Comparison of ENCODE assay signal across 8 cellular contexts in the genomic region with DNA sequence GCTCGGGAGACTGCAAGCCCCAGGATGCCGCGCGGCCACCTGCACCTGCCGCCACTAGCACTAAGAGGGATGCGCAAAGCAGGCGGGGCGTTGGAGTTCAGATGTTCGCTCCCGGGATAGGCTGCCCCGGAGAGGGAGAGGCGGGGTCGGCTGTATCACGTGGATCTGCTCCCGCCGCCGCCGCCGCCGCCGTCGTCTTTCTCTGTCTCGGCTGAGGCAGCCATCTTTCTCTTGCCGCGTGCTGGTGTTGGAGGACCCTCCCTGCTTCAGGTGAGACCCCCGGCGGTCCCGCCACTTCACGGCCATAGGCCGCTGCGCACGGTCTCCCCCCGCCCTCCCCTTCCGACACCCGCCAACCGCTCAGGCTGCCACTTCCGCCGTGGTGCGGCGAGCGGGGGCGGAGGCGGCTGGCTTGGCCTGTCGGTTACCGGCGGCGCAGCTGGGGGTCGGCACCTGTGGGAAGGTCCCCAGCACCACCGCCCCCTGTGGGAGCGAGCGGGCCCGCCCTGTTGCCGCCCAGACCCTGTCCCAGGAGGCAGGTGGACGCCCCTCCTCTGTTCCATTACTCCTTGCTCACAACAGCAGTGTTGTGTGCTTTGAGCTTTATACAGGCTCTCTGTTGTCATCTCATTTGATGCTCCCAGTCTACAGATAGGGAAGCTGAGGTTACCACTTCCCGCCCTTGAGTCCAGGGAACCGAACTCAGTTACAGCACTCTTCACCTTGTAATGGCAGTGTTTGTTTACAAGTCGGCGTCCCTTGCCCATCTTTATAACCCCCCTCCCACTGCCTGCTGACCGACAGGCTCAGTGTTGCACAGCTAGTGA. TPM values are rescaled to one million over a fixed set of nuclear protein-coding genes. Genes with fewer than 3 reads are reported as not detected.
DNase-seq lines count a peak whose midpoint lies in the region; ATAC-seq and TF ChIP-seq lines count a peak whose summit lies in the region.

Gene BTF3L4 (plus strand): TSS at position 186 of the 827 bp plus-strand sequence. CDS start 3,553 bp downstream, outside the sequence.

- H3K4me3 ChIP-seq in gastrocnemius medialis = peak within 1 kb of the TSS; percentile 75 to 87 (median 86)

- peak; percentile 89 for DNase-seq in A172 (ENCODE audit: low spot score)
- peak; percentile 94 for DNase-seq in NCI-H2171 (lab: John Stamatoyannopoulos, UW)
- DNase-seq in UCSD-AML1 (lab: John Stamatoyannopoulos, UW; ENCODE audit: unreplicated experiment) = peak; percentile 92
- peak; percentile 87 for DNase-seq in iPS DF 19.7 (ENCODE audit: low read depth, low spot score)
- peak; percentile 96 to 97 for DNase-seq in gastrocnemius medialis

- H3K36me3 ChIP-seq in gastrocnemius medialis = peaks cover 0 to 26% of the 10 kb centered on the region in 2 donors

- H3K27me3 Mint-ChIP-seq in brain = peaks cover 21% of the 10 kb centered on the region

- H3K4me1 ChIP-seq in gastrocnemius medialis = peaks cover 38 to 39% of the 10 kb centered on the region in 2 donors

- peak within 1 kb of the TSS; percentile 98 to 99 (median 99) for H3K27ac Mint-ChIP-seq in brain

- ATAC-seq in GM18861 (IDR thresholded peaks at IDR 0.05; ENCODE audit: unreplicated experiment) (peak; percentile 67), HG03095 (IDR thresholded peaks at IDR 0.05; ENCODE audit: unreplicated experiment) (peak; percentile 69), gastrocnemius medialis (peak; percentile 89 to 90)

- H3K36me3 Mint-ChIP-seq in brain = peaks cover 37% of the 10 kb centered on the region

- in situ Hi-C loops in gastrocnemius medialis (cut with MboI; ENCODE audit: low sequenced_read_pairs in 4 of 4) = no loop called here

- intact Hi-C loops in gastrocnemius medialis (cut with DNase I; ENCODE audit: low total_unique reads) = loop anchor here (2.0 to 5.0 kb wide), 3 partner anchors 86 to 1891 kb away; partner anchors contain the start of genes IFT25, LRRC42, NRDC and ZFYVE9

- peak within 1 kb of the TSS; percentile 92 to 98 (median 96) for H3K27ac ChIP-seq in gastrocnemius medialis

- TF ChIP-seq POLR2A in gastrocnemius medialis (IDR thresholded peaks at IDR 0.05) = peak; percentile 85 to 86

- H3K4me1 Mint-ChIP-seq in brain = peaks cover 56% of the 10 kb centered on the region

- H3K4me3 Mint-ChIP-seq in brain = peak within 1 kb of the TSS; percentile 96 to 100 (median 99)

- peaks cover 0 to 2% (median 0%) of the 10 kb centered on the region in 5 experiments for H3K9me3 Mint-ChIP-seq in brain

- no peaks in the 10 kb centered on the region for H3K27me3 ChIP-seq in gastrocnemius medialis

- TF ChIP-seq CTCF in brain (conservative IDR thresholded peaks at IDR 0.05) (no peak), gastrocnemius medialis (IDR thresholded peaks at IDR 0.05 in 4 of 5, conservative IDR thresholded peaks at IDR 0.05 in 1 of 5) (no peak)

- no peaks in the 10 kb centered on the region for H3K9me3 ChIP-seq in gastrocnemius medialis

RNA-seq across cellular contexts. Expression of gene BTF3L4, which starts in this region (rescaled TPM):
- 62.7 and 72.4 TPM in 2 replicates for total RNA-seq in A172 (2014; rRNA removed; shearing (Covaris generic))
- polyA plus RNA-seq in brain (ENCODE audit: insufficient read depth, low read depth, low replicate concordance) = 81.3 TPM
- 10 to 100 TPM; 68.4 to 92.9 (median 72.4) TPM for total RNA-seq in gastrocnemius medialis

Comparison
In these comparisons a context has a peak if more than half of its experiments do, and no peak if none do; other contexts are left out.
1. Peak in every context shown above with its lines: DNase-seq, ATAC-seq, H3K4me3 ChIP-seq and H3K27ac ChIP-seq.